In genomic region chr1:53699981-53700380, GRCh38 we compare ENCODE assay signal across 8 cellular contexts. TPM values are rescaled to one million over a fixed set of nuclear protein-coding genes. Genes with fewer than 3 reads are reported as not detected.
"Had no signal": no experiment of that assay in that cellular context is flagged by ENCODE, and none has a peak within 500 bp of the region (broad histone marks: within the 10 kb centered on the region; RNA-seq: fewer than 3 reads in every experiment).

No MANE protein-coding gene starts in this region.

- H3K4me3 ChIP-seq: GM23248 had no signal

- H2AFZ ChIP-seq: GM23248 had no signal

- H3K27ac ChIP-seq: GM23248 had no signal

- FAIRE-seq: H54 had no signal

- H3K4me3 Mint-ChIP-seq: H9, IgD-negative memory B cell had no signal

- H3K9ac ChIP-seq: GM23248 had no signal

- H3K27ac Mint-ChIP-seq: H9 had no signal

- DNase-seq: GM23248, GOT3, H9, HCEC 1CT, KG1 had no signal

- H3K4me1 Mint-ChIP-seq: IgD-negative memory B cell had no signal

RNA-seq across cellular contexts. Expression of gene GLIS1, which starts 39.0 kb away (rescaled TPM):
- total RNA-seq: HT-29 had no signal
- polyA plus RNA-seq: IgD-negative memory B cell had no signal
